Comparison of ENCODE assay signal across 14 cellular contexts in the genomic region with DNA sequence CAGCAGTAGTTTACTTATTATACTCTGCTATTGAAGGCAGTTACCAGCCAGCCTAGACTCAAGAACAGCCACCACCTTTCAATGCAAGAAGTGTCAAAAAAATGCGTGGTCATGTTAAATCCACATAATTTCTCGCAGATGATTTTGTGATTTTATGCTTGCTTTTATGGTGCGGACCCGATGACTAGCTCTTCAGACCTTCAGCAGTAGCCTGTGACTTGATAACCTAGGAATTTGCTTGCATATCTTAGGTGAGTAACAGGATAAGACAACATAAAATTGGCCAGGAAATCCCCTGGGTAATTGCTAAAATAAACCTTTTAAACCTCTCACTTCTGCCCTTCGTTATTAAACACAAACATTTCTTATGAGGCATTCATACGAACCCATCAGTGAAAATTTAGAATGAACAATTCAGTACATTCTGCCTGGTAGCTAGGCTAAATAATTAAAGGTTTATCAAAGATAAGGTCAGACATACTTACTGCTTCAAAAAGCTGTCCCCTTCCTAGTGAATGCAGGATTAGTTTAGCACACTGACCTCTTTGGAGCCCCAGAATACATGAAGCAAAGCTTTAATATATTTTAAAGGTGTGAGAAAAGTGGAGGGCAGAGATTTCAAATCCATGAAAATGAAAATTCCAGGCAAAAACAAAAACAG.
DNase-seq lines count a peak whose midpoint lies in the region; TF ChIP-seq lines count a peak whose summit lies in the region.
"Had no signal": no experiment of that assay in that cellular context is flagged by ENCODE, and none has a peak within 500 bp of the region (broad histone marks: within the 10 kb centered on the region; RNA-seq: fewer than 3 reads in every experiment).

No MANE protein-coding gene starts in this region.

- BruUV-seq in A673 (replicated peaks; lab: Mats Ljungman, UMichigan) = no TSS peak

- CTCF ChIA-PET in A673 (lab: Charles Lee) = no interaction called here

- intact Hi-C loops in A673 (cut with micrococcal nuclease; ENCODE audit: unreplicated experiment) = no loop called here

- peak; percentile 2 for DNase-seq in A673 (ENCODE audit: low spot score)
- DNase-seq in HPDE6-E6E7 (ENCODE audit: extremely low spot score) = peak; percentile 71
- DNase-seq in astrocyte of the cerebellum (ENCODE audit: low read depth) = peak; percentile 76
- peak; percentile 98 for DNase-seq in iris pigment epithelial cell (ENCODE audit: low read depth)
- DNase-seq in NCI-H1105 treated with DMSO at 0.1 percent for 48 hours (lab: John Stamatoyannopoulos, UW) = no peak
- DNase-seq in NCI-H526 (lab: John Stamatoyannopoulos, UW) = no peak
- DNase-seq in Karpas-422 = no peak
- DNase-seq in globus pallidus (ENCODE audit: low spot score) = no peak
- DNase-seq: activated CD8-positive, alpha-beta memory T cell treated with anti-CD3 and anti-CD28 coated beads for 24 hours; amygdala; NCI-H510A treated with DMSO at 0.1 percent for 48 hours had no signal

- POLR2A ChIA-PET in A673 (lab: Charles Lee; ENCODE audit: low non-redundant PET) = no interaction called here

- H3K27me3 ChIP-seq in A673 (replicated peaks; ENCODE audit: insufficient read depth, low read depth, low read length, poor library complexity) = no peaks in the 10 kb centered on the region
- no peaks in the 10 kb centered on the region for H3K27me3 ChIP-seq in Karpas-422 (ENCODE audit: low read length)
- H3K27me3 ChIP-seq: BLaER1, gastroesophageal sphincter had no signal

- no peaks in the 10 kb centered on the region for H3K79me2 ChIP-seq in Karpas-422 (ENCODE audit: low read length)

- H3K4me1 ChIP-seq in A673 (ENCODE audit: insufficient read depth, low read length, poor library complexity, severe bottlenecking) (no peaks in the 10 kb centered on the region), Karpas-422 (ENCODE audit: low read length) (no peaks in the 10 kb centered on the region)
- H3K4me1 ChIP-seq: BLaER1, gastroesophageal sphincter had no signal

- H3K9me3 ChIP-seq in A673 (ENCODE audit: low read depth, low read length, poor library complexity, severe bottlenecking) = no peaks in the 10 kb centered on the region
- peaks cover 27% of the 10 kb centered on the region for H3K9me3 ChIP-seq in Karpas-422 (ENCODE audit: low read length)
- H3K9me3 ChIP-seq: BLaER1, gastroesophageal sphincter had no signal

- H4K20me1 ChIP-seq in Karpas-422 (ENCODE audit: insufficient read depth, low read depth, low read length) = no peaks in the 10 kb centered on the region
- H4K20me1 ChIP-seq: BLaER1 had no signal

- H3K36me3 ChIP-seq in A673 (ENCODE audit: insufficient read depth, low read length, poor library complexity, severe bottlenecking) (no peaks in the 10 kb centered on the region), Karpas-422 (ENCODE audit: insufficient read depth, low read length) (no peaks in the 10 kb centered on the region)
- H3K36me3 ChIP-seq: BLaER1, gastroesophageal sphincter had no signal

- H2AFZ ChIP-seq in Karpas-422 (ENCODE audit: low read length) = no peak overlapping the region

- no peaks in the 10 kb centered on the region for H3K9me2 ChIP-seq in Karpas-422 (replicated peaks; ENCODE audit: insufficient read depth, low read length)

- H3K4me2 ChIP-seq in Karpas-422 (ENCODE audit: low read depth, low read length, poor library complexity, severe bottlenecking) = no peak overlapping the region
- H3K4me2 ChIP-seq: BLaER1 had no signal

- TF ChIP-seq CTCF in A673 (conservative IDR thresholded peaks at IDR 0.05; ENCODE audit: low read depth, low read length) (no peak), astrocyte of the cerebellum (IDR thresholded peaks at IDR 0.05; ENCODE audit: low read depth, low read length, missing control alignments) (no peak)

- no peak overlapping the region for H3K27ac ChIP-seq in A673 (ENCODE audit: low read depth, low read length, poor library complexity, severe bottlenecking)
- no peak overlapping the region for H3K27ac ChIP-seq in Karpas-422 (ENCODE audit: low read length)
- H3K27ac ChIP-seq: BLaER1, gastroesophageal sphincter, skin epidermis had no signal

- no peak overlapping the region for H3K4me3 ChIP-seq in A673 (ENCODE audit: low read depth, low read length, poor library complexity, severe bottlenecking)
- no peak overlapping the region for H3K4me3 ChIP-seq in astrocyte of the cerebellum (ENCODE audit: low read depth, low read length)
- no peak overlapping the region for H3K4me3 ChIP-seq in Karpas-422 (ENCODE audit: low read length)
- H3K4me3 ChIP-seq: BLaER1, gastroesophageal sphincter, skin epidermis had no signal

- in situ Hi-C loops in astrocyte of the cerebellum (cut with HindIII; ENCODE audit: low sequenced_read_pairs) = no loop called here

- H3K9ac ChIP-seq in Karpas-422 (ENCODE audit: low read length) = no peak overlapping the region
- H3K9ac ChIP-seq: BLaER1 had no signal

Comparison
In these comparisons a context has a peak if more than half of its experiments do, and no peak if none do; other contexts are left out.
1. DNase-seq: peak in A673 (single experiment), HPDE6-E6E7 (single experiment), astrocyte of the cerebellum (single experiment) and iris pigment epithelial cell (single experiment); none in NCI-H1105 treated with DMSO at 0.1 percent for 48 hours (single experiment), NCI-H526 (0 of 2), Karpas-422 (single experiment) and globus pallidus (single experiment).